ENCODE assay signal across 11 cellular contexts in genomic region chr2:105915005-105915558, GRCh38.
DNase-seq lines count a peak whose midpoint lies in the region; ATAC-seq lines count a peak whose summit lies in the region.
"Had no signal": no experiment of that assay in that cellular context is flagged by ENCODE, and none has a peak within 500 bp of the region (broad histone marks: within the 10 kb centered on the region; RNA-seq: fewer than 3 reads in every experiment).

No MANE protein-coding gene starts in this region.

- H3K4me1 Mint-ChIP-seq in stimulated activated memory B cell treated with anti-CD40 and anti-IgM and Interleukin-4, amounts not matched to agents 10 μg/mL and 1 μg/mL and 100 μg/mL, for 72 hours: peaks cover 30% of the 10 kb centered on the region

- peaks cover 15% of the 10 kb centered on the region for H3K9me3 Mint-ChIP-seq in stimulated activated memory B cell treated with anti-CD40 and anti-IgM and Interleukin-4, amounts not matched to agents 10 μg/mL and 1 μg/mL and 100 μg/mL, for 72 hours

- H3K4me3 Mint-ChIP-seq in stimulated activated memory B cell treated with anti-CD40 and anti-IgM and Interleukin-4, amounts not matched to agents 10 μg/mL and 1 μg/mL and 100 μg/mL, for 72 hours: no peak overlapping the region

- peaks cover 18% of the 10 kb centered on the region for H3K36me3 Mint-ChIP-seq in stimulated activated memory B cell treated with anti-CD40 and anti-IgM and Interleukin-4, amounts not matched to agents 10 μg/mL and 1 μg/mL and 100 μg/mL, for 72 hours

- ATAC-seq in HG02759 (IDR thresholded peaks at IDR 0.05; ENCODE audit: unreplicated experiment) (peak; percentile 46), HG03520 (IDR thresholded peaks at IDR 0.05; ENCODE audit: unreplicated experiment) (peak; percentile 56)
- ATAC-seq in stimulated activated memory B cell treated with anti-CD40 and anti-IgM and Interleukin-4, amounts not matched to agents 10 μg/mL and 1 μg/mL and 100 μg/mL, for 72 hours: peak; percentile 94

- H3K27me3 Mint-ChIP-seq in stimulated activated memory B cell treated with anti-CD40 and anti-IgM and Interleukin-4, amounts not matched to agents 10 μg/mL and 1 μg/mL and 100 μg/mL, for 72 hours: no peaks in the 10 kb centered on the region

- H3K27ac Mint-ChIP-seq in stimulated activated memory B cell treated with anti-CD40 and anti-IgM and Interleukin-4, amounts not matched to agents 10 μg/mL and 1 μg/mL and 100 μg/mL, for 72 hours: peak overlapping the region; percentile 67

- DNase-seq in SIG-M5 treated with dmso at 0.1 percent for 504 hours (lab: John Stamatoyannopoulos, UW; ENCODE audit: unreplicated experiment) (peak; percentile 67), SIG-M5 (lab: John Stamatoyannopoulos, UW) (no peak), glomerular visceral epithelial cell (ENCODE audit: extremely low spot score) (no peak), ecto neural progenitor cell (ENCODE audit: low spot score) (no peak), Ammon's horn (ENCODE audit: low spot score) (no peak)
- DNase-seq: activated effector memory CD4-positive, alpha-beta T cell treated with Interleukin-2 at 50 U/mL for 16 hours; erythroblast; Karpas-422 had no signal
